ENCODE assay signal across 23 cellular contexts in the genomic region with DNA sequence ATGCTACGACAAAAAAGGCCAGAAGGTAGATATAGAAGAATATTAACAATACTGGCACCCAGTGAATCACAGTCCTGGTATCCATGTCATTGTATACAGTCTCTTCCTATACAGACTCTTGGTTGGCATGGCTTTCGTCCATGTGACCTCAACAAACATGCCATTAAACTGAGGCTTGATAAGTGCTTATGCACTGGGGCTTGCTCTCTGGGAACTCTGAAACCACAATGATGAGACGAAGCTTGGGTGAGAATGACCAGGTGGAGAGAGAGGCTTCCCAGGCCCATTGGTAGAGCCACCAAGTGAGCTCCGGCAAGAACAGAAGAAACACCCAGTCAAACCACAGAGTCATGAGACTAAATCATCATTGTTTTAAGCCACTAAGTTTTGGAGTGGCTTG. TPM values are rescaled to one million over a fixed set of nuclear protein-coding genes. Genes with fewer than 3 reads are reported as not detected.
DNase-seq lines count a peak whose midpoint lies in the region; ATAC-seq and TF ChIP-seq lines count a peak whose summit lies in the region.
"Had no signal": no experiment of that assay in that cellular context is flagged by ENCODE, and none has a peak within 500 bp of the region (broad histone marks: within the 10 kb centered on the region; RNA-seq: fewer than 3 reads in every experiment).

No MANE protein-coding gene starts in this region.

- H3K9me3 Mint-ChIP-seq in activated T-cell treated with anti-CD3 and anti-CD28 coated beads, Interleukin-2, amount 50 U/mL, for 72 hours: no peaks in the 10 kb centered on the region
- H3K9me3 Mint-ChIP-seq: activated CD4-positive, alpha-beta memory T cell treated with anti-CD3 and anti-CD28 coated beads, Interleukin-2, amount 10 ng/mL, durations not matched to agents 7 days and 5 days; activated naive CD8-positive, alpha-beta T cell treated with anti-CD3 and anti-CD28 coated beads for 36 hours had no signal

- no peak for TF ChIP-seq CTCF in KMS-11 (conservative IDR thresholded peaks at IDR 0.05; ENCODE audit: low read depth, low read length)
- TF ChIP-seq CTCF in kidney epithelial cell (IDR thresholded peaks at IDR 0.05; ENCODE audit: insufficient read depth, low read length, poor library complexity, severe bottlenecking): no peak

- no peaks in the 10 kb centered on the region for H3K79me2 ChIP-seq in KMS-11 (ENCODE audit: insufficient read depth, low read depth)

- DNase-seq in Caki2 (ENCODE audit: low read depth) (peak; percentile 62), amniotic epithelial cell (ENCODE audit: low read depth) (peak; percentile 7), kidney epithelial cell (ENCODE audit: low read depth) (peak; percentile 37), left lobe of liver (ENCODE audit: low spot score) (no peak), OCI-M1 (lab: John Stamatoyannopoulos, UW) (no peak), left cardiac atrium (no peak)
- DNase-seq in activated T-cell treated with anti-CD3 and anti-CD28 coated beads, Interleukin-2, amount 50 U/mL, for 72 hours: no peak
- DNase-seq: activated CD4-positive, alpha-beta memory T cell treated with anti-CD3 and anti-CD28 coated beads, Interleukin-2, amount 10 ng/mL, durations not matched to agents 7 days and 5 days; activated naive CD8-positive, alpha-beta T cell treated with anti-CD3 and anti-CD28 coated beads for 36 hours; BE2C; HCEC 1CT; NCI-H2081; NCI-H446; SHP77; substantia nigra; SW 1271; upper lobe of right lung had no signal

- intact Hi-C loops in left cardiac atrium (cut with DNase I): loop anchor here in 1 of 2 donors (10.0 kb wide), 1 partner anchor 308 kb away; no protein-coding TSS in a partner anchor

- no peak overlapping the region for H3K27ac Mint-ChIP-seq in activated T-cell treated with anti-CD3 and anti-CD28 coated beads, Interleukin-2, amount 50 U/mL, for 72 hours
- H3K27ac Mint-ChIP-seq: activated CD4-positive, alpha-beta memory T cell treated with anti-CD3 and anti-CD28 coated beads, Interleukin-2, amount 10 ng/mL, durations not matched to agents 7 days and 5 days; activated naive CD8-positive, alpha-beta T cell treated with anti-CD3 and anti-CD28 coated beads for 36 hours had no signal

- H3K36me3 ChIP-seq in KMS-11 (ENCODE audit: insufficient read depth) (no peaks in the 10 kb centered on the region), kidney epithelial cell (ENCODE audit: control insufficient read depth, insufficient read depth, low read length) (no peaks in the 10 kb centered on the region)
- H3K36me3 ChIP-seq: BE2C had no signal

- peaks cover 5% of the 10 kb centered on the region for H3K4me1 Mint-ChIP-seq in activated T-cell treated with anti-CD3 and anti-CD28 coated beads, Interleukin-2, amount 50 U/mL, for 72 hours (ENCODE audit: low read depth)
- H3K4me1 Mint-ChIP-seq: activated CD4-positive, alpha-beta memory T cell treated with anti-CD3 and anti-CD28 coated beads, Interleukin-2, amount 10 ng/mL, durations not matched to agents 7 days and 5 days; activated naive CD8-positive, alpha-beta T cell treated with anti-CD3 and anti-CD28 coated beads for 36 hours had no signal

- H3K4me2 ChIP-seq in KMS-11: peak overlapping the region; percentile 41

- in situ Hi-C loops in Caki2 (cut with HindIII; ENCODE audit: low pct_unique_long_range_greater_than_20kb, low sequenced_read_pairs): no loop called here

- peaks cover 51% of the 10 kb centered on the region for H3K4me1 ChIP-seq in KMS-11 (ENCODE audit: low read depth, poor library complexity, severe bottlenecking)
- H3K4me1 ChIP-seq: BE2C, upper lobe of right lung had no signal

- H3K27ac ChIP-seq in KMS-11: peak overlapping the region; percentile 80
- H3K27ac ChIP-seq: gastroesophageal sphincter, neutrophil, upper lobe of right lung had no signal

- no peaks in the 10 kb centered on the region for H3K27me3 Mint-ChIP-seq in activated T-cell treated with anti-CD3 and anti-CD28 coated beads, Interleukin-2, amount 50 U/mL, for 72 hours (ENCODE audit: low read depth)
- H3K27me3 Mint-ChIP-seq: activated CD4-positive, alpha-beta memory T cell treated with anti-CD3 and anti-CD28 coated beads, Interleukin-2, amount 10 ng/mL, durations not matched to agents 7 days and 5 days; activated naive CD8-positive, alpha-beta T cell treated with anti-CD3 and anti-CD28 coated beads for 36 hours had no signal

- peaks cover 4 to 5% of the 10 kb centered on the region in 2 donors for H3K36me3 Mint-ChIP-seq in activated T-cell treated with anti-CD3 and anti-CD28 coated beads, Interleukin-2, amount 50 U/mL, for 72 hours (ENCODE audit: insufficient read depth in 2 of 2)

- H3K4me3 ChIP-seq in KMS-11 (IDR thresholded peaks at IDR 0.05; ENCODE audit: insufficient read depth, low read depth, low read length): no peak overlapping the region
- H3K4me3 ChIP-seq in kidney epithelial cell (ENCODE audit: low read depth, low read length): no peak overlapping the region
- H3K4me3 ChIP-seq: gastroesophageal sphincter, lung, upper lobe of right lung had no signal

- no peak overlapping the region for H2AFZ ChIP-seq in KMS-11 (ENCODE audit: low read depth)

- no peaks in the 10 kb centered on the region for H4K20me1 ChIP-seq in KMS-11 (ENCODE audit: insufficient read depth)

- no peak for ATAC-seq in left lobe of liver
- ATAC-seq in left cardiac atrium: no peak
- no peak for ATAC-seq in activated T-cell treated with anti-CD3 and anti-CD28 coated beads, Interleukin-2, amount 50 U/mL, for 72 hours (replicated peaks in 1 of 2)
- ATAC-seq: activated CD4-positive, CD25-positive, alpha-beta regulatory T cell treated with anti-CD3 and anti-CD28 coated beads, Interleukin-2, amount 50 U/mL, for 24 hours; esophagus mucosa; gastroesophageal sphincter; upper lobe of right lung had no signal

- H3K4me3 Mint-ChIP-seq in activated T-cell treated with anti-CD3 and anti-CD28 coated beads, Interleukin-2, amount 50 U/mL, for 72 hours: no peak overlapping the region
- H3K4me3 Mint-ChIP-seq: activated CD4-positive, alpha-beta memory T cell treated with anti-CD3 and anti-CD28 coated beads, Interleukin-2, amount 10 ng/mL, durations not matched to agents 7 days and 5 days; activated naive CD8-positive, alpha-beta T cell treated with anti-CD3 and anti-CD28 coated beads for 36 hours had no signal

- H3K9ac ChIP-seq in KMS-11: peak overlapping the region; percentile 26; the same call in 1 of the 2 replicates

- no peaks in the 10 kb centered on the region for H3K27me3 ChIP-seq in KMS-11 (ENCODE audit: insufficient read depth, low read depth)
- no peaks in the 10 kb centered on the region for H3K27me3 ChIP-seq in kidney epithelial cell (ENCODE audit: control insufficient read depth, insufficient read depth, low read length)
- H3K27me3 ChIP-seq: BE2C, gastroesophageal sphincter, neutrophil, upper lobe of right lung had no signal

RNA-seq across cellular contexts. Expression of a gene that starts 33.2 kb away (rescaled TPM):
- 5.2 and 7.6 TPM in 2 replicates for total RNA-seq in Caki2 (2014; rRNA removed; shearing (Covaris generic); ENCODE audit: low replicate concordance)
- total RNA-seq in kidney epithelial cell (22.3 and 26.3 TPM in 2 replicates), left lobe of liver (12.9 TPM), left cardiac atrium (10 to 100 TPM; 28.0 to 34.7 TPM)
- total RNA-seq in activated T-cell treated with anti-CD3 and anti-CD28 coated beads, Interleukin-2, amount 50 U/mL, for 72 hours: 10 to 100 TPM; 23.1 to 29.9 TPM

RNA-seq across cellular contexts. Expression of a gene that starts 36.5 kb away (rescaled TPM):
- 41.9 and 62.1 TPM in 2 replicates for total RNA-seq in Caki2 (2014; rRNA removed; shearing (Covaris generic); ENCODE audit: low replicate concordance)
- 32.3 and 39.0 TPM in 2 replicates for total RNA-seq in kidney epithelial cell
- 1.1 TPM for total RNA-seq in left lobe of liver
- 1 to 10 TPM in 1 of 2 donors, under 1 TPM in 1; 0.47 to 3.4 TPM for total RNA-seq in left cardiac atrium
- total RNA-seq in activated T-cell treated with anti-CD3 and anti-CD28 coated beads, Interleukin-2, amount 50 U/mL, for 72 hours: 1 to 10 TPM; 2.5 to 4.1 TPM
- total RNA-seq: activated CD4-positive, alpha-beta memory T cell treated with anti-CD3 and anti-CD28 coated beads, Interleukin-2, amount 10 ng/mL, durations not matched to agents 7 days and 5 days had no signal

Comparison
In these comparisons a context has a peak if more than half of its experiments do, and no peak if none do; other contexts are left out.
1. DNase-seq: peak in Caki2 (single experiment), amniotic epithelial cell (single experiment) and kidney epithelial cell (single experiment); none in left lobe of liver (single experiment), OCI-M1 (single experiment), left cardiac atrium (single experiment) and activated T-cell treated with anti-CD3 and anti-CD28 coated beads, Interleukin-2, amount 50 U/mL, for 72 hours (0 of 2).